ENCODE assay signal across 1 cellular context in genomic region chr3:119541547-119541946, GRCh38.
TF ChIP-seq lines count a peak whose summit lies in the region.

No MANE protein-coding gene starts in this region.

TF ChIP-seq in GM12878, 131 proteins besides CTCF, POLR2A, EP300 and RAD21:
- TF ChIP-seq HDGF (IDR thresholded peaks at IDR 0.05) (no peak), CHD4 (IDR thresholded peaks at IDR 0.05) (no peak), EGR1 (IDR thresholded peaks at IDR 0.05; ENCODE audit: borderline replicate concordance in 1 of 2, low read depth in 2 of 2, low read length in 2 of 2) (0 out of 3 replicates have a peak, but pooled peaks of 1 of the 2 experiments have one; percentile 19)
TF ChIP-seq in GM12878: peak in this region for 1.
